In genomic region chr14:74579447-74580274, GRCh38 we compare ENCODE assay signal across 1 cellular context.
TF ChIP-seq lines count a peak whose summit lies in the region.

No MANE protein-coding gene starts in this region.

TF ChIP-seq in SK-N-SH, 30 proteins besides CTCF, POLR2A, EP300 and RAD21 (continued from another document):
- no peak for TF ChIP-seq EZH2phosphoT487 (IDR thresholded peaks at IDR 0.05; ENCODE audit: borderline replicate concordance, low read depth)
- TF ChIP-seq MAX (IDR thresholded peaks at IDR 0.05; ENCODE audit: low read depth): peak; percentile 65; the same call in 1 of the 2 replicates
- no peak for TF ChIP-seq TAF1 (IDR thresholded peaks at IDR 0.05; ENCODE audit: borderline replicate concordance, low read depth, low read length)
- no peak for TF ChIP-seq SMC3 (IDR thresholded peaks at IDR 0.05; ENCODE audit: low read depth, low read length)
- TF ChIP-seq MXI1 (IDR thresholded peaks at IDR 0.05; ENCODE audit: low read depth, low read length): no peak
- TF ChIP-seq NRF1 (IDR thresholded peaks at IDR 0.05; ENCODE audit: low read depth, low read length): no peak
- TF ChIP-seq RCOR1 (IDR thresholded peaks at IDR 0.05; ENCODE audit: low read length): no peak
- TF ChIP-seq FOXM1 (IDR thresholded peaks at IDR 0.05; ENCODE audit: low read depth): no peak
- TF ChIP-seq GABPA (IDR thresholded peaks at IDR 0.05; ENCODE audit: low read depth): no peak
- TF ChIP-seq YY1 (IDR thresholded peaks at IDR 0.05; ENCODE audit: low read depth): no peak
- peak; percentile 22; the same call in 1 of the 2 replicates for TF ChIP-seq POLR2AphosphoS5 (IDR thresholded peaks at IDR 0.05; ENCODE audit: low read depth, low read length)
- TF ChIP-seq FOSL2 (IDR thresholded peaks at IDR 0.05; ENCODE audit: borderline replicate concordance, low read depth): peak; percentile 86; the same call in 1 of the 2 replicates
- no peak for TF ChIP-seq IRF3 (IDR thresholded peaks at IDR 0.05; ENCODE audit: low read depth, low read length)
- no peak for TF ChIP-seq RFX5 (IDR thresholded peaks at IDR 0.05; ENCODE audit: low read length)
- TF ChIP-seq JUND (IDR thresholded peaks at IDR 0.05): peak; percentile 80; the same call in 1 of the 2 replicates
- TF ChIP-seq NFIC (IDR thresholded peaks at IDR 0.05; ENCODE audit: borderline replicate concordance): peak; percentile 77
- TF ChIP-seq RXRA (IDR thresholded peaks at IDR 0.05; ENCODE audit: borderline replicate concordance, low read depth): no peak
